8 cellular contexts compared by ENCODE assay signal in the genomic region with DNA sequence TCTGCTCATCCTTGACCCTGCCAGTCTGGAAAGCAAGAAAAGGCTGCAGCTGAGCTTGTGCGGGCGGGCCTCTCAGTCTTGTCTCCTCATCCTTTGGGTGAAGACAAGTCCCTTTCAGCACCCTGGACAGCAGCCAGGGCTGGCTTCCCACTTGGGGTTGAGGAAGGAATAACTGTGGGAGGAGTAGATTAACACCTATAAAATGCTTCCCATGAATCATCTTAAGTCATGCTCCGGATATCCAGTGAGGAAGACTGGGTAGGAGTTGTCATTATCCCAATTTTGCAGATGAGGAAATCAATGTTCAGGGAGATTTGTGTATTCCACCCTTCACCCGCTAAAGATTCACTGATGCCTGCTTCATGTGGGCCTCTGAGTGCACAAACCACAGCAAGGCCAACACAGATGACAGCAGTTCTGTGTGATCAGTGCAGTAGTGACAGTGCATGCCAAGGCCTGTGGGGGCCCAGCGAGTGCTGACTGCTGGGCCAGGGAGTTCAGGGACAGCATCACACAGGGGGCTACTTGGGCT. TPM values are rescaled to one million over a fixed set of nuclear protein-coding genes. Genes with fewer than 3 reads are reported as not detected.
DNase-seq lines count a peak whose midpoint lies in the region; ATAC-seq and TF ChIP-seq lines count a peak whose summit lies in the region.

No MANE protein-coding gene starts in this region.

- no peak for TF ChIP-seq POLR2A in gastrocnemius medialis (IDR thresholded peaks at IDR 0.05)

- H3K36me3 Mint-ChIP-seq in activated CD4-positive, alpha-beta T cell treated with anti-CD3 and anti-CD28 coated beads for 36 hours (ENCODE audit: low read depth) = no peaks in the 10 kb centered on the region

- no peak for ATAC-seq in activated CD4-positive, alpha-beta T cell treated with anti-CD3 and anti-CD28 coated beads for 36 hours
- ATAC-seq in mucosa of descending colon (peak; percentile 73), gastrocnemius medialis (no peak)

- no peaks in the 10 kb centered on the region for H3K9me3 ChIP-seq in mucosa of descending colon
- no peaks in the 10 kb centered on the region for H3K9me3 ChIP-seq in gastrocnemius medialis

- TF ChIP-seq CTCF in mucosa of descending colon (IDR thresholded peaks at IDR 0.05) (no peak), gastrocnemius medialis (IDR thresholded peaks at IDR 0.05 in 4 of 5, conservative IDR thresholded peaks at IDR 0.05 in 1 of 5) (no peak)

- H3K36me3 ChIP-seq in mucosa of descending colon (ENCODE audit: low read depth) (no peaks in the 10 kb centered on the region), gastrocnemius medialis (no peaks in the 10 kb centered on the region)

- H3K27ac ChIP-seq in gastrocnemius medialis = no peak overlapping the region

- peak; percentile 78 for DNase-seq in activated CD4-positive, alpha-beta T cell treated with anti-CD3 and anti-CD28 coated beads for 36 hours
- no peak for DNase-seq in activated CD4-positive, alpha-beta T cell treated with anti-CD3 and anti-CD28 coated beads for 1 hour
- DNase-seq in T-helper 2 cell (peak in 3 of 5 experiments; percentile 20 to 29 (median 28)), ecto neural progenitor cell (ENCODE audit: low spot score) (peak; percentile 87), mucosa of descending colon (peak in 2 of 3 donors; percentile 79 to 88), NCI-H187 treated with DMSO at 0.1 percent for 48 hours (lab: John Stamatoyannopoulos, UW) (no peak), gastrocnemius medialis (no peak)
- no peak for DNase-seq in central memory CD4-positive, alpha-beta T cell

- H3K4me3 Mint-ChIP-seq in activated CD4-positive, alpha-beta T cell treated with anti-CD3 and anti-CD28 coated beads for 36 hours = no peak overlapping the region

- H3K27ac Mint-ChIP-seq in activated CD4-positive, alpha-beta T cell treated with anti-CD3 and anti-CD28 coated beads for 36 hours = no peak overlapping the region

- H3K4me1 Mint-ChIP-seq in activated CD4-positive, alpha-beta T cell treated with anti-CD3 and anti-CD28 coated beads for 36 hours = no peaks in the 10 kb centered on the region

- CTCF ChIA-PET in activated CD4-positive, alpha-beta T cell treated with anti-CD3 and anti-CD28 coated beads for 36 hours (lab: Charles Lee) = no interaction called here

- POLR2A ChIA-PET in activated CD4-positive, alpha-beta T cell treated with anti-CD3 and anti-CD28 coated beads for 36 hours (lab: Charles Lee) = no interaction called here

- H3K4me3 ChIP-seq in mucosa of descending colon = no peak overlapping the region
- H3K4me3 ChIP-seq in gastrocnemius medialis = no peak overlapping the region

- intact Hi-C loops in activated CD4-positive, alpha-beta T cell treated with anti-CD3 and anti-CD28 coated beads for 36 hours (cut with DNase I, micrococcal nuclease) = no loop called here
- intact Hi-C loops in mucosa of descending colon (cut with DNase I, micrococcal nuclease) (no loop called here), gastrocnemius medialis (cut with DNase I; ENCODE audit: low total_unique reads) (no loop called here)

- H3K4me1 ChIP-seq in mucosa of descending colon (ENCODE audit: low read depth) (no peaks in the 10 kb centered on the region), gastrocnemius medialis (no peaks in the 10 kb centered on the region)

- no peaks in the 10 kb centered on the region for H3K27me3 ChIP-seq in gastrocnemius medialis

- in situ Hi-C loops in gastrocnemius medialis (cut with MboI; ENCODE audit: low sequenced_read_pairs in 4 of 4) = no loop called here

- H3K9me3 Mint-ChIP-seq in activated CD4-positive, alpha-beta T cell treated with anti-CD3 and anti-CD28 coated beads for 36 hours (ENCODE audit: low read depth) = no peaks in the 10 kb centered on the region

- peaks cover 5% of the 10 kb centered on the region for H3K27me3 Mint-ChIP-seq in activated CD4-positive, alpha-beta T cell treated with anti-CD3 and anti-CD28 coated beads for 36 hours

RNA-seq across cellular contexts. Expression of a gene that starts 20.1 kb away (rescaled TPM):
- under 1 TPM in 1 of 2 experiments, not detected in 1; 0.09 TPM for total RNA-seq in activated CD4-positive, alpha-beta T cell treated with anti-CD3 and anti-CD28 coated beads for 36 hours
- total RNA-seq in mucosa of descending colon (10 to 100 TPM; 11.2 to 62.9 (median 19.3) TPM), gastrocnemius medialis (10 to 100 TPM in 1 of 4 donors, 1 to 10 TPM in 3; 4.3 to 11.4 (median 5.3) TPM)

RNA-seq across cellular contexts. Expression of a gene that starts 40.2 kb away (rescaled TPM):
- total RNA-seq in activated CD4-positive, alpha-beta T cell treated with anti-CD3 and anti-CD28 coated beads for 36 hours = 1 to 10 TPM; 1.2 TPM
- 1 to 10 TPM in 1 of 3 donors, under 1 TPM in 2; 0.55 to 3.8 (median 0.65) TPM for total RNA-seq in mucosa of descending colon
- 1 to 10 TPM in 3 of 4 donors, not detected in 1; 1.1 to 2.2 (median 1.7) TPM for total RNA-seq in gastrocnemius medialis

Comparison
In these comparisons a context has a peak if more than half of its experiments do, and no peak if none do; other contexts are left out.
1. DNase-seq: peak in activated CD4-positive, alpha-beta T cell treated with anti-CD3 and anti-CD28 coated beads for 36 hours (single experiment), T-helper 2 cell (3 of 5), ecto neural progenitor cell (single experiment) and mucosa of descending colon (2 of 3); none in activated CD4-positive, alpha-beta T cell treated with anti-CD3 and anti-CD28 coated beads for 1 hour (single experiment), NCI-H187 treated with DMSO at 0.1 percent for 48 hours (single experiment), central memory CD4-positive, alpha-beta T cell (single experiment) and gastrocnemius medialis (0 of 2).
2. RNA of a gene that starts 20.1 kb away (total RNA-seq): 11.2 to 62.9 TPM in mucosa of descending colon and 4.3 to 11.4 TPM in gastrocnemius medialis; 0.09 TPM in activated CD4-positive, alpha-beta T cell treated with anti-CD3 and anti-CD28 coated beads for 36 hours; every median in the first group is over 4 times any median in the second.